In genomic region chr6:12601881-12602280, GRCh38 we compare ENCODE assay signal across 23 cellular contexts.
DNase-seq lines count a peak whose midpoint lies in the region; ATAC-seq lines count a peak whose summit lies in the region.
"Had no signal": no experiment of that assay in that cellular context is flagged by ENCODE, and none has a peak within 500 bp of the region (broad histone marks: within the 10 kb centered on the region; RNA-seq: fewer than 3 reads in every experiment).

No MANE protein-coding gene starts in this region.

- H3K27me3 ChIP-seq in adipocyte (replicated peaks; ENCODE audit: control insufficient read depth, insufficient read depth, low read length) (no peaks in the 10 kb centered on the region), aorta (ENCODE audit: control insufficient read depth in 1 of 2, insufficient read depth in 2 of 2, low read length in 1 of 2) (no peaks in the 10 kb centered on the region)
- H3K27me3 ChIP-seq: cardiac muscle cell, upper lobe of left lung had no signal

- DNase-seq in left ventricle myocardium superior (no peak), cardiac septum (ENCODE audit: low spot score) (no peak), adipocyte (ENCODE audit: low read depth) (peak; percentile 61), germinal center (ENCODE audit: low spot score) (peak; percentile 18), aorta (no peak), occipital lobe (lab: John Stamatoyannopoulos, UW) (no peak), DMS 273 treated with DMSO at 0.1 percent for 48 hours (lab: John Stamatoyannopoulos, UW) (no peak)
- DNase-seq: activated CD8-positive, alpha-beta T cell treated with anti-CD3 and anti-CD28 coated beads for 36 hours; activated naive CD4-positive, alpha-beta T cell treated with Interleukin-2 at 50 U/mL for 16 hours; amniotic stem cell; Calu3; EL; H7; KBM-7; NCI-H1436 treated with DMSO at 0.1 percent for 48 hours; NCI-H2171; NCI-H524 treated with DMSO at 0.1 percent for 48 hours; upper lobe of left lung had no signal

- H3K4me3 ChIP-seq in adipocyte (ENCODE audit: low read length): no peak overlapping the region
- no peak overlapping the region for H3K4me3 ChIP-seq in aorta (ENCODE audit: low read length in 2 of 2)
- H3K4me3 ChIP-seq: cardiac muscle cell, lung, upper lobe of left lung had no signal

- peak overlapping the region in 1 of 2 donors; percentile 68 for H3K27ac ChIP-seq in aorta (ENCODE audit: low read depth in 1 of 2, low read length in 2 of 2)
- H3K27ac ChIP-seq: C4-2B, cardiac muscle cell, epithelial cell of prostate had no signal

- WGBS in aorta, 2 donors: 14 to 19% methylated on average over 3 of the region's 3 CpGs

- no peaks in the 10 kb centered on the region for H3K9me3 ChIP-seq in adipocyte (ENCODE audit: control insufficient read depth, low read length)
- H3K9me3 ChIP-seq in aorta (ENCODE audit: control insufficient read depth, low read length): no peaks in the 10 kb centered on the region
- H3K9me3 ChIP-seq: upper lobe of left lung had no signal

- ATAC-seq in left ventricle myocardium superior (peak; percentile 43), aorta (ENCODE audit: low FRiP score) (peak; percentile 31), HG03378 (IDR thresholded peaks at IDR 0.05; ENCODE audit: unreplicated experiment) (no peak)
- ATAC-seq: activated CD8-positive, alpha-beta T cell treated with anti-CD3 and anti-CD28 coated beads for 36 hours had no signal

- intact Hi-C loops in left ventricle myocardium superior (cut with micrococcal nuclease) (loop anchor here (10.0 kb wide), 1 partner anchor 1017 kb away; no protein-coding TSS in a partner anchor), cardiac septum (cut with DNase I) (loop anchor here (2.0 to 10.0 kb wide), 4 partner anchors 197 to 1015 kb away; no protein-coding TSS in a partner anchor), aorta (cut with DNase I) (loop anchor here (2.0 to 10.0 kb wide), 6 partner anchors 110 to 1017 kb away; partner anchors contain the start of gene EDN1 (in 1 of the 2))

- peak overlapping the region; percentile 51 for H3K9ac ChIP-seq in adipocyte (ENCODE audit: low read length)

- H3K36me3 ChIP-seq in adipocyte (ENCODE audit: control insufficient read depth, insufficient read depth, low read length, severe bottlenecking): no peaks in the 10 kb centered on the region
- no peaks in the 10 kb centered on the region for H3K36me3 ChIP-seq in aorta (ENCODE audit: control insufficient read depth in 1 of 2, insufficient read depth in 2 of 2, low read length in 1 of 2)
- H3K36me3 ChIP-seq: cardiac muscle cell, upper lobe of left lung had no signal

- H3K4me1 ChIP-seq in adipocyte (ENCODE audit: control insufficient read depth, insufficient read depth, low read length): peaks cover 16% of the 10 kb centered on the region
- H3K4me1 ChIP-seq in aorta (ENCODE audit: control insufficient read depth in 1 of 2, insufficient read depth in 2 of 2, low read length in 2 of 2): peaks cover 4 to 10% of the 10 kb centered on the region in 2 donors

Comparison
In these comparisons a context has a peak if more than half of its experiments do, and no peak if none do; other contexts are left out.
1. DNase-seq: peak in adipocyte (single experiment) and germinal center (single experiment); none in left ventricle myocardium superior (single experiment), cardiac septum (single experiment), aorta (0 of 2), occipital lobe (single experiment) and DMS 273 treated with DMSO at 0.1 percent for 48 hours (single experiment).